ENCODE assay signal across 8 cellular contexts in the genomic region with DNA sequence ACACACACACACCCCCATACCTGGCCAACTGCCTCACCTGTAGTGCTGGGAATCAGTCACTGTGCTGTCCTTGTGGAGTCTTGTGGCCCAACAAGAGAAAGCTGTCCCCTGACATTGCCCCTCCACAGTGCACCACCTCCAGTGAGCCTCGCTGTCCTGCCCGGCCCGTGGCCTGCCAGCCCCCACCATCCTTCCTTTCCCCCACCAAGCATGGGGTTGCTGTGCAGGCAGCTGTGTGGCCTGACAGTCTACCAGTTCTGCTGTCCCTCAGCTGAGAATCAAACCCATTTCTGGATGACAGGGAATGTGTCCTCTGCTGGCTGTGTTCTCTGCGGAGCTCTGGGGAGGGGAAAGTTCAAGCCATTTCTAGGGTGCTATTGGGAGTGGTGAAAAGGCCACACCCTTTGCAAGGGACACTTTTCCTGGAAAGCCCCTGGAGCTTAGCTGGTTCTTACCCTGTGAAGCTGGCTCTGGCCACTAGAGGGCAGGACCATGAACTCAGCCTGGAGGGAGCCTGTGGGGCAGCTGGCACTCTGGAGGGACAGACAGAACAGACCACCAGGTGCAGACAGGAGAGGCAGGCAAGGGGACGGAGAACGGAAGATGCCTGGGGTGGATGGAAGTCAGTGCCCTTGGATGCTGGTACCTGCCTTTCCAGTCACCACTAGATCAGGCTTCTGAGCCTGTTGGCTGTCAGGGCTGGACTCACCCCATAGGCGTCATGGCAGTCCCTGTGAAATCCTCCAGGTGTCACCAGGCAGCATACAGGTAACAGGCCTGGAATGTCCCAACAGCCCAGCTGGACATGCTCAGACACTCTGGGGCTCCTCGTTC. TPM values are rescaled to one million over a fixed set of nuclear protein-coding genes. Genes with fewer than 3 reads are reported as not detected.
DNase-seq lines count a peak whose midpoint lies in the region; ATAC-seq and TF ChIP-seq lines count a peak whose summit lies in the region.

No MANE protein-coding gene starts in this region.

- H3K4me3 ChIP-seq in LNCaP clone FGC (ENCODE audit: low read depth, low read length), result no peak overlapping the region

- DNase-seq in GDM1 (lab: John Stamatoyannopoulos, UW) (peak; percentile 29), LNCaP clone FGC (ENCODE audit: low read depth) (peak; percentile 52), UCSD-AML1 (lab: John Stamatoyannopoulos, UW; ENCODE audit: unreplicated experiment) (peak; percentile 68), inferior parietal cortex (ENCODE audit: extremely low spot score) (peak; percentile 53), T1000 (lab: John Stamatoyannopoulos, UW) (no peak)
- DNase-seq in stimulated activated CD4-positive, alpha-beta T cell treated with anti-CD3 and anti-CD28 coated beads, Interleukin-2, amount 100 ng/mL, for 24 hours, result peak; percentile 70 to 73

- H3K4me1 Mint-ChIP-seq in brain, result peaks cover 14% of the 10 kb centered on the region

- H3K27ac Mint-ChIP-seq in brain, result peak overlapping the region in 1 of 5 experiments; percentile 14

- peaks cover 17% of the 10 kb centered on the region for H3K27me3 Mint-ChIP-seq in brain

- H3K4me3 Mint-ChIP-seq in brain, result peak overlapping the region in 1 of 5 experiments; percentile 12

- ATAC-seq in GM21723 (IDR thresholded peaks at IDR 0.05; ENCODE audit: unreplicated experiment), result peak; percentile 93

- no peaks in the 10 kb centered on the region for H3K36me3 Mint-ChIP-seq in brain

- H3K9me3 Mint-ChIP-seq in brain, result no peaks in the 10 kb centered on the region

- TF ChIP-seq CTCF in LNCaP clone FGC (IDR thresholded peaks at IDR 0.05; ENCODE audit: control insufficient read depth, extremely low read depth, insufficient read depth) (peak; percentile 75), brain (conservative IDR thresholded peaks at IDR 0.05) (peak; percentile 66 to 84)

RNA-seq across cellular contexts. Expression of a gene that starts 10.5 kb away (rescaled TPM):
- polyA plus RNA-seq in brain (ENCODE audit: insufficient read depth, low read depth, low replicate concordance), result 7.6 TPM
